Comparison of ENCODE assay signal across 1 cellular context in genomic region chr10:13347235-13348156, GRCh38.
A peak's percentile ranks its signal among the peaks of the same experiment; 100 is the strongest.
TF ChIP-seq lines count a peak whose summit lies in the region.

No MANE protein-coding gene starts in this region.

TF ChIP-seq in K562, 482 proteins besides CTCF, POLR2A, EP300 and RAD21 (continued from another document and continues in another):
- TF ChIP-seq CEBPZ (IDR thresholded peaks at IDR 0.05; ENCODE audit: borderline replicate concordance, low read depth, low read length) (no peak), LEF1 (IDR thresholded peaks at IDR 0.05) (no peak), MAZ (CRISPR knock-in tag; conservative IDR thresholded peaks at IDR 0.05 in 1 of 2, IDR thresholded peaks at IDR 0.05 in 1 of 2) (peak in 1 of 2 experiments; percentile 65; a peak in 2 of 4 replicates), ZNF639 (CRISPR knock-in tag; conservative IDR thresholded peaks at IDR 0.05 in 1 of 2, IDR thresholded peaks at IDR 0.05 in 1 of 2) (peak in 1 of 2 experiments; percentile 94; a peak in 2 of 4 replicates), RB1 (IDR thresholded peaks at IDR 0.05; ENCODE audit: low read depth) (peak; percentile 37), NEUROD1 (IDR thresholded peaks at IDR 0.05; ENCODE audit: borderline replicate concordance, low read depth, low read length, partially characterized antibody) (peak; percentile 41), SRSF7 (optimal IDR thresholded peaks at IDR 0.05; ENCODE audit: low read depth, low read length) (no peak), SMARCB1 (IDR thresholded peaks at IDR 0.05; ENCODE audit: insufficient read length, low read depth) (no peak), NUFIP1 (IDR thresholded peaks at IDR 0.05; ENCODE audit: partially characterized antibody) (no peak), RBM25 (IDR thresholded peaks at IDR 0.05; ENCODE audit: low read depth, low read length, severe bottlenecking) (no peak), COPS2 (conservative IDR thresholded peaks at IDR 0.05) (no peak), ID3 (CRISPR knock-in tag; IDR thresholded peaks at IDR 0.05) (no peak), ID3 (tag; IDR thresholded peaks at IDR 0.05) (no peak), YY1 (IDR thresholded peaks at IDR 0.05; ENCODE audit: borderline replicate concordance in 1 of 3, control insufficient read depth in 1 of 3, extremely low read depth in 1 of 3, insufficient read depth in 3 of 3, insufficient read length in 1 of 3, insufficient replicate concordance in 2 of 3, low read depth in 1 of 3, low read length in 2 of 3) (peak in 2 of 3 experiments; percentile 47 to 81), PCBP1 (IDR thresholded peaks at IDR 0.05; ENCODE audit: low read depth, low read length, poor library complexity, severe bottlenecking) (peak; percentile 54), RBM39 (optimal IDR thresholded peaks at IDR 0.05; ENCODE audit: low read depth, low read length) (no peak), DACH1 (IDR thresholded peaks at IDR 0.05; ENCODE audit: partially characterized antibody) (no peak), REST (CRISPR knock-in tag; IDR thresholded peaks at IDR 0.05; ENCODE audit: low read depth) (no peak), SMAD4 (CRISPR knock-in tag; conservative IDR thresholded peaks at IDR 0.05) (peak; percentile 56), CTCFL (IDR thresholded peaks at IDR 0.05; ENCODE audit: borderline replicate concordance, insufficient read depth, low read depth, low read length, poor library complexity, severe bottlenecking) (no peak), SIN3B (IDR thresholded peaks at IDR 0.05; ENCODE audit: low read depth) (peak; percentile 43), ILK (tag; IDR thresholded peaks at IDR 0.05; ENCODE audit: borderline replicate concordance, low read depth) (no peak), CXXC5 (CRISPR knock-in tag; IDR thresholded peaks at IDR 0.05) (peak; percentile 80), MBD1 (CRISPR knock-in tag; IDR thresholded peaks at IDR 0.05) (no peak), E2F5 (CRISPR knock-in tag; IDR thresholded peaks at IDR 0.05) (no peak), KAT2B (IDR thresholded peaks at IDR 0.05; ENCODE audit: low read depth, low read length) (no peak), NR4A1 (CRISPR knock-in tag; IDR thresholded peaks at IDR 0.05) (no peak), NR4A1 (tag; IDR thresholded peaks at IDR 0.05) (no peak), SNIP1 (IDR thresholded peaks at IDR 0.05; ENCODE audit: low read depth) (peak; percentile 69), ZNF830 (CRISPR knock-in tag; IDR thresholded peaks at IDR 0.05) (no peak), EWSR1 (IDR thresholded peaks at IDR 0.05; ENCODE audit: borderline replicate concordance, low read depth, partially characterized antibody) (no peak), GATAD2A (IDR thresholded peaks at IDR 0.05) (no peak), ZNF764 (CRISPR knock-in tag; IDR thresholded peaks at IDR 0.05; ENCODE audit: low read depth) (no peak), RBFOX2 (IDR thresholded peaks at IDR 0.05; ENCODE audit: low read depth, low read length) (peak; percentile 71), NBN (IDR thresholded peaks at IDR 0.05; ENCODE audit: low read depth) (no peak), STAT5A (IDR thresholded peaks at IDR 0.05; ENCODE audit: borderline replicate concordance, low read length) (no peak), FOXJ2 (tag; IDR thresholded peaks at IDR 0.05) (no peak), FOSL1 (tag; conservative IDR thresholded peaks at IDR 0.05) (no peak)
- TF ChIP-seq, protein P1, sequence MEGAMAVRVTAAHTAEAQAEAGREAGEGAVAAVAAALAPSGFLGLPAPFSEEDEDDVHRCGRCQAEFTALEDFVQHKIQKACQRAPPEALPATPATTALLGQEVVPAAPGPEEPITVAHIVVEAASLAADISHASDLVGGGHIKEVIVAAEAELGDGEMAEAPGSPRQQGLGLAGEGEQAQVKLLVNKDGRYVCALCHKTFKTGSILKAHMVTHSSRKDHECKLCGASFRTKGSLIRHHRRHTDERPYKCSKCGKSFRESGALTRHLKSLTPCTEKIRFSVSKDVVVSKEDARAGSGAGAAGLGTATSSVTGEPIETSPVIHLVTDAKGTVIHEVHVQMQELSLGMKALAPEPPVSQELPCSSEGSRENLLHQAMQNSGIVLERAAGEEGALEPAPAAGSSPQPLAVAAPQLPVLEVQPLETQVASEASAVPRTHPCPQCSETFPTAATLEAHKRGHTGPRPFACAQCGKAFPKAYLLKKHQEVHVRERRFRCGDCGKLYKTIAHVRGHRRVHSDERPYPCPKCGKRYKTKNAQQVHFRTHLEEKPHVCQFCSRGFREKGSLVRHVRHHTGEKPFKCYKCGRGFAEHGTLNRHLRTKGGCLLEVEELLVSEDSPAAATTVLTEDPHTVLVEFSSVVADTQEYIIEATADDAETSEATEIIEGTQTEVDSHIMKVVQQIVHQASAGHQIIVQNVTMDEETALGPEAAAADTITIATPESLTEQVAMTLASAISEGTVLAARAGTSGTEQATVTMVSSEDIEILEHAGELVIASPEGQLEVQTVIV (CRISPR knock-in tag; IDR thresholded peaks at IDR 0.05; ENCODE audit: borderline replicate concordance), result no peak
- TF ChIP-seq, protein P2, sequence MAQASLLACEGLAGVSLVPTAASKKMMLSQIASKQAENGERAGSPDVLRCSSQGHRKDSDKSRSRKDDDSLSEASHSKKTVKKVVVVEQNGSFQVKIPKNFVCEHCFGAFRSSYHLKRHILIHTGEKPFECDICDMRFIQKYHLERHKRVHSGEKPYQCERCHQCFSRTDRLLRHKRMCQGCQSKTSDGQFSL (CRISPR knock-in tag; IDR thresholded peaks at IDR 0.05), result no peak
- TF ChIP-seq, protein P2 (tag; IDR thresholded peaks at IDR 0.05), result peak in 1 of 2 experiments; percentile 21; a peak in 1 of 4 replicates
- TF ChIP-seq, protein P3, sequence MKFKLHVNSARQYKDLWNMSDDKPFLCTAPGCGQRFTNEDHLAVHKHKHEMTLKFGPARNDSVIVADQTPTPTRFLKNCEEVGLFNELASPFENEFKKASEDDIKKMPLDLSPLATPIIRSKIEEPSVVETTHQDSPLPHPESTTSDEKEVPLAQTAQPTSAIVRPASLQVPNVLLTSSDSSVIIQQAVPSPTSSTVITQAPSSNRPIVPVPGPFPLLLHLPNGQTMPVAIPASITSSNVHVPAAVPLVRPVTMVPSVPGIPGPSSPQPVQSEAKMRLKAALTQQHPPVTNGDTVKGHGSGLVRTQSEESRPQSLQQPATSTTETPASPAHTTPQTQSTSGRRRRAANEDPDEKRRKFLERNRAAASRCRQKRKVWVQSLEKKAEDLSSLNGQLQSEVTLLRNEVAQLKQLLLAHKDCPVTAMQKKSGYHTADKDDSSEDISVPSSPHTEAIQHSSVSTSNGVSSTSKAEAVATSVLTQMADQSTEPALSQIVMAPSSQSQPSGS (CRISPR knock-in tag; IDR thresholded peaks at IDR 0.05), result no peak
